In the genomic region with DNA sequence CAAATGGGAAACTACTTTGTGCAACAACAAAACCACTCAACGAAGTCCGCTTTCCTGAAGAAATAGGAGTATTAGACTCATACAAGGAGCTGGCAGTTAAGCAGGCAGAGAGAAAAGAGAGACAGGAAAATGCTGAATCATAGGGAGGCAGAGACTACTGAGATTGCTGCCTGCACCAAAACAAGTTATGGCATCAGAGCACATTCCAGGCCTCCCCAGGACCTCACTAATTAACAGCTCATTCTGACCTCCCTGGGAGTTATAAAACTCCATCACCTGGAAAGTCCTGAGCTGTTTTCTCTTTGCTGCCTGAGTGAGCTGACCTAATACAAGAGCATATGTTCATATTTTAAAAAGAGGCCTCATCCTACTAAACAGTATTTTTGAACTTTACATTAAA, we compare ENCODE assay signal across 14 cellular contexts.
DNase-seq lines count a peak whose midpoint lies in the region; ATAC-seq, FAIRE-seq and TF ChIP-seq lines count a peak whose summit lies in the region.
"Had no signal": no experiment of that assay in that cellular context is flagged by ENCODE, and none has a peak within 500 bp of the region (broad histone marks: within the 10 kb centered on the region; RNA-seq: fewer than 3 reads in every experiment).

No MANE protein-coding gene starts in this region.

- H3K4me1 ChIP-seq in mesodermal cell (ENCODE audit: control insufficient read depth, insufficient read depth, low read length, poor library complexity, severe bottlenecking) (no peaks in the 10 kb centered on the region), testis (no peaks in the 10 kb centered on the region)
- H3K4me1 ChIP-seq: lower lobe of right lung had no signal

- POLR2A ChIA-PET in T-cell (lab: Charles Lee): no interaction called here

- in situ Hi-C loops in Caki2 (cut with HindIII; ENCODE audit: low pct_unique_long_range_greater_than_20kb, low sequenced_read_pairs): no loop called here

- no peak overlapping the region for H3K4me3 ChIP-seq in epithelial cell of esophagus (ENCODE audit: low read length)
- H3K4me3 ChIP-seq in mesodermal cell (ENCODE audit: extremely low read depth, insufficient read depth, low read length, poor library complexity, severe bottlenecking): no peak overlapping the region
- H3K4me3 ChIP-seq in testis: no peak overlapping the region
- H3K4me3 ChIP-seq: lower lobe of right lung had no signal

- H3K27ac ChIP-seq in mesodermal cell (ENCODE audit: low read depth, low read length, severe bottlenecking) (peak overlapping the region; percentile 43), testis (no peak overlapping the region)
- H3K27ac ChIP-seq: lower lobe of right lung had no signal

- intact Hi-C loops in testis (cut with DNase I; ENCODE audit: low total_unique reads) (no loop called here), CD14-positive monocyte (cut with micrococcal nuclease) (no loop called here), head of caudate nucleus (cut with DNase I) (no loop called here)

- H3K36me3 Mint-ChIP-seq in T-cell (no peaks in the 10 kb centered on the region), CD14-positive monocyte (no peaks in the 10 kb centered on the region)

- DNase-seq in Caki2 (ENCODE audit: low read depth) (peak; percentile 58), RCC 7860 (ENCODE audit: low spot score) (peak; percentile 23), epithelial cell of esophagus (ENCODE audit: low read depth) (peak; percentile 76), testis (no peak), T-cell (no peak), CD14-positive monocyte (ENCODE audit: low spot score) (no peak), head of caudate nucleus (no peak)
- DNase-seq: activated CD8-positive, alpha-beta T cell treated with anti-CD3 and anti-CD28 coated beads, Interleukin-2, amount 10 ng/mL, durations not matched to agents 7 days and 5 days; activated gamma-delta T cell treated with Interleukin-2 at 50 U/mL for 16 hours; lower lobe of right lung; NCI-H2029; NCI-H69; Right ventricle myocardium superior had no signal

- H3K4me1 Mint-ChIP-seq in T-cell: no peaks in the 10 kb centered on the region
- H3K4me1 Mint-ChIP-seq in CD14-positive monocyte: no peaks in the 10 kb centered on the region

- WGBS in mesodermal cell (ENCODE audit: insufficient coverage in 2 of 2), 2 experiments: 81% methylated on average over 2 of the region's 2 CpGs; no CpG with 5 or more reads in 1 of the 2 experiments
- WGBS in testis, 2 donors: 71 to 76% methylated on average over 2 of the region's 2 CpGs

- no peak for TF ChIP-seq POLR2A in testis (IDR thresholded peaks at IDR 0.05)

- H3K4me3 Mint-ChIP-seq in T-cell (no peak overlapping the region), CD14-positive monocyte (no peak overlapping the region)
- H3K4me3 Mint-ChIP-seq: activated CD8-positive, alpha-beta T cell treated with anti-CD3 and anti-CD28 coated beads, Interleukin-2, amount 10 ng/mL, durations not matched to agents 7 days and 5 days had no signal

- H3K27ac Mint-ChIP-seq in T-cell: no peak overlapping the region
- H3K27ac Mint-ChIP-seq in CD14-positive monocyte: no peak overlapping the region
- H3K27ac Mint-ChIP-seq: activated CD8-positive, alpha-beta T cell treated with anti-CD3 and anti-CD28 coated beads, Interleukin-2, amount 10 ng/mL, durations not matched to agents 7 days and 5 days had no signal

- CTCF ChIA-PET in T-cell (lab: Charles Lee): no interaction called here

- TF ChIP-seq CTCF in epithelial cell of esophagus (IDR thresholded peaks at IDR 0.05; ENCODE audit: insufficient read depth, low read depth, low read length, missing control alignments) (no peak), testis (IDR thresholded peaks at IDR 0.05) (no peak), CD14-positive monocyte (IDR thresholded peaks at IDR 0.05) (no peak)

- H3K27me3 Mint-ChIP-seq in T-cell: no peaks in the 10 kb centered on the region
- H3K27me3 Mint-ChIP-seq in CD14-positive monocyte (ENCODE audit: low read depth in 3 of 3): no peaks in the 10 kb centered on the region

- FAIRE-seq in RCC 7860 (lab: Jason Lieb, UNC): no peak

- ATAC-seq in T-cell (replicated peaks in 1 of 4): no peak
- ATAC-seq: activated CD8-positive, alpha-beta T cell treated with anti-CD3 and anti-CD28 coated beads, Interleukin-2, amount 10 ng/mL, durations not matched to agents 7 days and 5 days; lower lobe of right lung had no signal

- no peaks in the 10 kb centered on the region for H3K27me3 ChIP-seq in testis

- no peaks in the 10 kb centered on the region for H3K9me3 ChIP-seq in mesodermal cell (ENCODE audit: control insufficient read depth, low read length)
- no peaks in the 10 kb centered on the region for H3K9me3 ChIP-seq in testis
- H3K9me3 ChIP-seq: lower lobe of right lung had no signal

- H3K36me3 ChIP-seq in mesodermal cell (ENCODE audit: control insufficient read depth, insufficient read depth, low read length) (no peaks in the 10 kb centered on the region), testis (ENCODE audit: low read depth, missing control alignments) (no peaks in the 10 kb centered on the region)
- H3K36me3 ChIP-seq: lower lobe of right lung had no signal

- H3K9me3 Mint-ChIP-seq in T-cell (peaks cover 0 to 4% (median 0%) of the 10 kb centered on the region in 3 donors), CD14-positive monocyte (peaks cover 0 to 5% (median 0%) of the 10 kb centered on the region in 7 donors)

Comparison
In these comparisons a context has a peak if more than half of its experiments do, and no peak if none do; other contexts are left out.
1. DNase-seq: peak in Caki2 (single experiment), RCC 7860 (single experiment) and epithelial cell of esophagus (single experiment); none in testis (single experiment), T-cell (0 of 34), CD14-positive monocyte (single experiment) and head of caudate nucleus (0 of 42).